ENCODE assay signal across 23 cellular contexts in the genomic region with DNA sequence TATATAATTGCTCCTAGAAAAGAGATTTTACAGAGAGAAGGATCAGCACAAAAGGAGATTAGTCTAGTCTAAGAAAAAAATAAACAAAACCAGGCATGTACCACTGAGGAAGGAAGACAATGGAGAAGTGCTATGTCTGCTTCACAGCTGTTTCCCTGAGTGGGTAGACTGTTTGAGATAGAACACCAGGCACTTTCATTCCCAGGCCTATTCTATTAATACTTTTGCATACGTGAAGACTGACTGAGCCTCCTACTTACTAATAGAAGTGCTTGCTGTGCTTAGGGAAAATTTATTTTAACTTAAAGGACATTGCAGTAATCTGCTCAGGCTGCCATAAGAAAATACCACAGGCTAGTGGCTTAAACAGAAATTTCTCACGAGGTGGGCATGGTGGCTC. TPM values are rescaled to one million over a fixed set of nuclear protein-coding genes. Genes with fewer than 3 reads are reported as not detected.
DNase-seq lines count a peak whose midpoint lies in the region; ATAC-seq and TF ChIP-seq lines count a peak whose summit lies in the region.
"Had no signal": no experiment of that assay in that cellular context is flagged by ENCODE, and none has a peak within 500 bp of the region (broad histone marks: within the 10 kb centered on the region; RNA-seq: fewer than 3 reads in every experiment).

No MANE protein-coding gene starts in this region.

- no peaks in the 10 kb centered on the region for H3K4me1 ChIP-seq in CD8-positive, alpha-beta memory T cell (ENCODE audit: insufficient read depth, low read length)
- H3K4me1 ChIP-seq: colonic mucosa had no signal

- POLR2A ChIA-PET in activated CD4-positive, alpha-beta T cell treated with anti-CD3 and anti-CD28 coated beads for 36 hours (lab: Charles Lee), result no interaction called here
- POLR2A ChIA-PET in CD8-positive, alpha-beta memory T cell (lab: Charles Lee), result no interaction called here

- intact Hi-C loops in activated CD4-positive, alpha-beta T cell treated with anti-CD3 and anti-CD28 coated beads for 36 hours (cut with DNase I, micrococcal nuclease), result loop anchor here in 1 of 2 experiments (10.0 kb wide), 1 partner anchor 1852 kb away; a partner anchor contains a TSS
- intact Hi-C loops in natural killer cell (cut with micrococcal nuclease), result no loop called here

- no peaks in the 10 kb centered on the region for H3K9me3 ChIP-seq in CD8-positive, alpha-beta memory T cell (ENCODE audit: low read length)
- H3K9me3 ChIP-seq: BE2C, colonic mucosa had no signal

- no peak for TF ChIP-seq CTCF in natural killer cell (IDR thresholded peaks at IDR 0.05)

- no peak for DNase-seq in activated CD4-positive, alpha-beta T cell treated with anti-CD3 and anti-CD28 coated beads for 36 hours
- DNase-seq in activated CD4-positive, alpha-beta T cell treated with anti-CD3 and anti-CD28 coated beads for 4 hours, result no peak
- DNase-seq in CD8-positive, alpha-beta memory T cell, result no peak
- no peak for DNase-seq in natural killer cell
- DNase-seq in NCI-H82 (lab: John Stamatoyannopoulos, UW), result no peak
- DNase-seq in activated gamma-delta T cell treated with Interleukin-2 at 50 U/mL for 16 hours, result no peak
- no peak for DNase-seq in germinal center (ENCODE audit: low spot score)
- DNase-seq: activated CD4-positive, alpha-beta T cell treated with anti-CD3 and anti-CD28 coated beads for 48 hours; activated T-cell treated with anti-CD3 and anti-CD28 coated beads, Interleukin-2, amount 50 U/mL, for 4 hours; BE2C; colonic mucosa; EL; KBM-7; mammary epithelial cell; MV-4-11; NCI-H187; NCI-H226; Right ventricle myocardium superior; stimulated activated CD4-positive, alpha-beta T cell treated with anti-CD3 and anti-CD28 coated beads, Interleukin-4, amount 100 ng/mL, for 1 hour; stomach; SW 1271 had no signal

- no peak overlapping the region for H3K4me3 ChIP-seq in CD8-positive, alpha-beta memory T cell (ENCODE audit: low read length)
- H3K4me3 ChIP-seq: colonic mucosa, stomach, tibial nerve had no signal

- no peak overlapping the region for H3K27ac ChIP-seq in CD8-positive, alpha-beta memory T cell (ENCODE audit: low read depth, low read length)
- H3K27ac ChIP-seq: colonic mucosa, stomach, tibial nerve had no signal

- ATAC-seq in activated CD4-positive, alpha-beta T cell treated with anti-CD3 and anti-CD28 coated beads for 36 hours, result no peak
- ATAC-seq in activated T-helper 17 cell treated with anti-CD3 and anti-CD28 coated beads, Interleukin-2, amount 50 U/mL, for 72 hours (replicated peaks), result no peak
- ATAC-seq in natural killer cell, result no peak
- ATAC-seq: activated T-cell treated with anti-CD3 and anti-CD28 coated beads, Interleukin-2, amount 50 U/mL, for 4 hours had no signal

- peaks cover 31% of the 10 kb centered on the region for H3K9me3 Mint-ChIP-seq in activated CD4-positive, alpha-beta T cell treated with anti-CD3 and anti-CD28 coated beads for 36 hours (ENCODE audit: low read depth)
- peaks cover 13 to 29% (median 24%) of the 10 kb centered on the region in 5 donors for H3K9me3 Mint-ChIP-seq in CD8-positive, alpha-beta memory T cell
- peaks cover 9% of the 10 kb centered on the region for H3K9me3 Mint-ChIP-seq in activated T-helper 17 cell treated with anti-CD3 and anti-CD28 coated beads, Interleukin-2, amount 50 U/mL, for 72 hours
- peaks cover 10 to 21% of the 10 kb centered on the region in 2 donors for H3K9me3 Mint-ChIP-seq in natural killer cell

- H3K27me3 ChIP-seq in CD8-positive, alpha-beta memory T cell (ENCODE audit: insufficient read depth, low read length, poor library complexity, severe bottlenecking), result no peaks in the 10 kb centered on the region
- H3K27me3 ChIP-seq: BE2C, colonic mucosa, stomach, tibial nerve had no signal

- CTCF ChIA-PET in activated CD4-positive, alpha-beta T cell treated with anti-CD3 and anti-CD28 coated beads for 36 hours (lab: Charles Lee), result no interaction called here
- CTCF ChIA-PET in CD8-positive, alpha-beta memory T cell (lab: Charles Lee), result no interaction called here

- peaks cover 21% of the 10 kb centered on the region for H3K4me1 Mint-ChIP-seq in activated CD4-positive, alpha-beta T cell treated with anti-CD3 and anti-CD28 coated beads for 36 hours
- H3K4me1 Mint-ChIP-seq in CD8-positive, alpha-beta memory T cell, result peaks cover 5 to 16% (median 13%) of the 10 kb centered on the region in 3 donors
- H3K4me1 Mint-ChIP-seq in activated T-helper 17 cell treated with anti-CD3 and anti-CD28 coated beads, Interleukin-2, amount 50 U/mL, for 72 hours, result no peaks in the 10 kb centered on the region
- H3K4me1 Mint-ChIP-seq in natural killer cell, result peaks cover 12 to 14% of the 10 kb centered on the region in 2 donors

- H3K36me3 ChIP-seq in CD8-positive, alpha-beta memory T cell (ENCODE audit: insufficient read depth, low read length), result no peaks in the 10 kb centered on the region
- H3K36me3 ChIP-seq: BE2C, colonic mucosa, stomach had no signal

- peak overlapping the region; percentile 69 for H3K27ac Mint-ChIP-seq in activated CD4-positive, alpha-beta T cell treated with anti-CD3 and anti-CD28 coated beads for 36 hours
- H3K27ac Mint-ChIP-seq in CD8-positive, alpha-beta memory T cell, result peak overlapping the region in 5 of 8 donors; percentile 4 to 69 (median 44)
- peak overlapping the region; percentile 92 for H3K27ac Mint-ChIP-seq in activated T-helper 17 cell treated with anti-CD3 and anti-CD28 coated beads, Interleukin-2, amount 50 U/mL, for 72 hours
- H3K27ac Mint-ChIP-seq in natural killer cell, result peak overlapping the region; percentile 81 to 86

- no peak overlapping the region for H3K4me3 Mint-ChIP-seq in activated CD4-positive, alpha-beta T cell treated with anti-CD3 and anti-CD28 coated beads for 36 hours
- peak overlapping the region in 1 of 7 donors; percentile 46 for H3K4me3 Mint-ChIP-seq in CD8-positive, alpha-beta memory T cell
- peak overlapping the region; percentile 64 for H3K4me3 Mint-ChIP-seq in activated T-helper 17 cell treated with anti-CD3 and anti-CD28 coated beads, Interleukin-2, amount 50 U/mL, for 72 hours
- peak overlapping the region; percentile 51 for H3K4me3 Mint-ChIP-seq in natural killer cell

- H3K27me3 Mint-ChIP-seq in activated CD4-positive, alpha-beta T cell treated with anti-CD3 and anti-CD28 coated beads for 36 hours, result no peaks in the 10 kb centered on the region
- peaks cover 0 to 1% of the 10 kb centered on the region in 2 donors for H3K27me3 Mint-ChIP-seq in CD8-positive, alpha-beta memory T cell
- H3K27me3 Mint-ChIP-seq in activated T-helper 17 cell treated with anti-CD3 and anti-CD28 coated beads, Interleukin-2, amount 50 U/mL, for 72 hours, result no peaks in the 10 kb centered on the region
- H3K27me3 Mint-ChIP-seq in natural killer cell (ENCODE audit: low read depth in 2 of 2), result no peaks in the 10 kb centered on the region

- H3K36me3 Mint-ChIP-seq in activated CD4-positive, alpha-beta T cell treated with anti-CD3 and anti-CD28 coated beads for 36 hours (ENCODE audit: low read depth), result peaks cover 14% of the 10 kb centered on the region
- peaks cover 0 to 32% (median 1%) of the 10 kb centered on the region in 3 donors for H3K36me3 Mint-ChIP-seq in CD8-positive, alpha-beta memory T cell
- H3K36me3 Mint-ChIP-seq in activated T-helper 17 cell treated with anti-CD3 and anti-CD28 coated beads, Interleukin-2, amount 50 U/mL, for 72 hours (ENCODE audit: low read depth), result no peaks in the 10 kb centered on the region
- H3K36me3 Mint-ChIP-seq in natural killer cell, result peaks cover 19% of the 10 kb centered on the region

RNA-seq across cellular contexts. Expression of a gene that starts 33.2 kb away (rescaled TPM):
- total RNA-seq in activated CD4-positive, alpha-beta T cell treated with anti-CD3 and anti-CD28 coated beads for 36 hours, result 1 to 10 TPM; 6.2 to 8.7 TPM
- 1 to 10 TPM in 1 of 2 experiments, under 1 TPM in 1; 0.62 to 1.1 TPM for total RNA-seq in CD8-positive, alpha-beta memory T cell
- polyA plus RNA-seq in CD8-positive, alpha-beta memory T cell, result 10.9 TPM
- 1 to 10 TPM; 2.0 to 2.6 TPM for total RNA-seq in activated T-helper 17 cell treated with anti-CD3 and anti-CD28 coated beads, Interleukin-2, amount 50 U/mL, for 72 hours
- total RNA-seq in natural killer cell, result 10 to 100 TPM in 1 of 3 donors, 1 to 10 TPM in 2; 5.8 to 11.4 (median 8.6) TPM

RNA-seq across cellular contexts. Expression of a gene that starts 45.0 kb away (rescaled TPM):
- total RNA-seq in activated CD4-positive, alpha-beta T cell treated with anti-CD3 and anti-CD28 coated beads for 36 hours, result 10 to 100 TPM in 1 of 2 experiments, 1 to 10 TPM in 1; 8.1 to 10.2 TPM
- total RNA-seq in CD8-positive, alpha-beta memory T cell, result under 1 TPM; 0.85 to 1.00 TPM
- 7.6 TPM for polyA plus RNA-seq in CD8-positive, alpha-beta memory T cell
- total RNA-seq in activated T-helper 17 cell treated with anti-CD3 and anti-CD28 coated beads, Interleukin-2, amount 50 U/mL, for 72 hours, result 1 to 10 TPM; 2.8 to 4.5 TPM
- total RNA-seq in natural killer cell, result 10 to 100 TPM in 1 of 3 donors, 1 to 10 TPM in 2; 7.9 to 12.0 (median 9.4) TPM
